Comparison of ENCODE assay signal across 12 cellular contexts in genomic region chr1:60903591-60903990, GRCh38.
A peak's percentile ranks its signal among the peaks of the same experiment; 100 is the strongest.
DNase-seq lines count a peak whose midpoint lies in the region; ATAC-seq, FAIRE-seq and TF ChIP-seq lines count a peak whose summit lies in the region.
"Had no signal": no experiment of that assay in that cellular context is flagged by ENCODE, and none has a peak within 500 bp of the region (broad histone marks: within the 10 kb centered on the region; RNA-seq: fewer than 3 reads in every experiment).

No MANE protein-coding gene starts in this region.

- H3K27me3 ChIP-seq in astrocyte (ENCODE audit: insufficient read depth, low read length) (no peaks in the 10 kb centered on the region), skeletal muscle tissue (ENCODE audit: control insufficient read depth in 3 of 3, insufficient read depth in 3 of 3, low read length in 3 of 3) (no peaks in the 10 kb centered on the region)

- H3K27me3 Mint-ChIP-seq in astrocyte (ENCODE audit: low read depth, unreplicated experiment): peaks cover 2% of the 10 kb centered on the region

- H3K4me3 Mint-ChIP-seq in astrocyte (ENCODE audit: unreplicated experiment): no peak overlapping the region
- H3K4me3 Mint-ChIP-seq: natural killer cell had no signal

- H3K9me3 ChIP-seq in astrocyte (ENCODE audit: insufficient read depth, low read depth, low read length) (no peaks in the 10 kb centered on the region), skeletal muscle tissue (ENCODE audit: control insufficient read depth in 3 of 3, low read length in 3 of 3) (no peaks in the 10 kb centered on the region)

- H3K4me3 ChIP-seq in astrocyte (ENCODE audit: insufficient read depth, low read depth, low read length): no peak overlapping the region
- peak overlapping the region; percentile 41 to 50 (median 42) for H3K4me3 ChIP-seq in skeletal muscle tissue (ENCODE audit: low read length in 3 of 3)

- H3K79me2 ChIP-seq in astrocyte (ENCODE audit: insufficient read depth, low read length): no peaks in the 10 kb centered on the region

- H3K27ac ChIP-seq in astrocyte (ENCODE audit: low read depth, low read length) (no peak overlapping the region), skeletal muscle tissue (ENCODE audit: low read depth, low read length) (peak overlapping the region; percentile 87)

- no peak overlapping the region for H3K9ac ChIP-seq in astrocyte (ENCODE audit: low read length)
- H3K9ac ChIP-seq in skeletal muscle tissue (ENCODE audit: low read depth in 1 of 3, low read length in 3 of 3): peak overlapping the region; percentile 43 to 69 (median 62)

- no peak for FAIRE-seq in astrocyte (lab: Jason Lieb, UNC)

- H3K9me3 Mint-ChIP-seq in astrocyte (ENCODE audit: unreplicated experiment): no peaks in the 10 kb centered on the region
- H3K9me3 Mint-ChIP-seq: natural killer cell had no signal

- H3K4me2 ChIP-seq in astrocyte (ENCODE audit: low read length): no peak overlapping the region

- DNase-seq in H4 (ENCODE audit: low spot score) (peak; percentile 62), astrocyte (ENCODE audit: low read depth) (peak; percentile 19), hypothalamus (lab: John Stamatoyannopoulos, UW) (peak in 27 of 51 donors; percentile 8 to 68 (median 36)), T-helper 1 cell (no peak), NCI-H2107 (lab: John Stamatoyannopoulos, UW) (no peak)
- DNase-seq: activated naive CD4-positive, alpha-beta T cell treated with anti-CD3 and anti-CD28 coated beads, Interleukin-2, amount 50 U/mL, for 16 hours; DMS153; natural killer cell; PC-3 had no signal

- peak overlapping the region; percentile 68 for H2AFZ ChIP-seq in astrocyte (ENCODE audit: low read depth, low read length)

- H3K27ac Mint-ChIP-seq in astrocyte (ENCODE audit: unreplicated experiment): no peak overlapping the region
- H3K27ac Mint-ChIP-seq: natural killer cell had no signal

- peaks cover 2% of the 10 kb centered on the region for H3K4me1 Mint-ChIP-seq in astrocyte (ENCODE audit: low read depth, unreplicated experiment)
- H3K4me1 Mint-ChIP-seq: natural killer cell had no signal

- H3K4me1 ChIP-seq in astrocyte (ENCODE audit: insufficient read depth, low read length): no peaks in the 10 kb centered on the region
- peaks cover 35 to 43% (median 35%) of the 10 kb centered on the region in 3 donors for H3K4me1 ChIP-seq in skeletal muscle tissue (ENCODE audit: control insufficient read depth in 3 of 3, insufficient read depth in 3 of 3, low read length in 3 of 3)

- H3K36me3 Mint-ChIP-seq in astrocyte (ENCODE audit: low read depth, unreplicated experiment): no peaks in the 10 kb centered on the region
- H3K36me3 Mint-ChIP-seq: natural killer cell had no signal

- H3K36me3 ChIP-seq in astrocyte (ENCODE audit: insufficient read depth, low read length): no peaks in the 10 kb centered on the region
- H3K36me3 ChIP-seq in skeletal muscle tissue (ENCODE audit: control insufficient read depth in 3 of 3, insufficient read depth in 3 of 3, low read length in 3 of 3): no peaks in the 10 kb centered on the region

- no peak for TF ChIP-seq CTCF in astrocyte (IDR thresholded peaks at IDR 0.05; ENCODE audit: insufficient read depth, low read depth, low read length)

- H4K20me1 ChIP-seq in astrocyte (ENCODE audit: insufficient read depth, low read length): no peaks in the 10 kb centered on the region

- ATAC-seq in GM19452 (IDR thresholded peaks at IDR 0.05; ENCODE audit: unreplicated experiment) (no peak), GM21447 (IDR thresholded peaks at IDR 0.05; ENCODE audit: unreplicated experiment) (no peak)
- ATAC-seq: natural killer cell, PC-3 had no signal

Comparison
In these comparisons a context has a peak if more than half of its experiments do, and no peak if none do; other contexts are left out.
1. DNase-seq: peak in H4 (single experiment), astrocyte (single experiment) and hypothalamus (27 of 51); none in T-helper 1 cell (0 of 5) and NCI-H2107 (single experiment).